Comparison of ENCODE assay signal across 14 cellular contexts in the genomic region with DNA sequence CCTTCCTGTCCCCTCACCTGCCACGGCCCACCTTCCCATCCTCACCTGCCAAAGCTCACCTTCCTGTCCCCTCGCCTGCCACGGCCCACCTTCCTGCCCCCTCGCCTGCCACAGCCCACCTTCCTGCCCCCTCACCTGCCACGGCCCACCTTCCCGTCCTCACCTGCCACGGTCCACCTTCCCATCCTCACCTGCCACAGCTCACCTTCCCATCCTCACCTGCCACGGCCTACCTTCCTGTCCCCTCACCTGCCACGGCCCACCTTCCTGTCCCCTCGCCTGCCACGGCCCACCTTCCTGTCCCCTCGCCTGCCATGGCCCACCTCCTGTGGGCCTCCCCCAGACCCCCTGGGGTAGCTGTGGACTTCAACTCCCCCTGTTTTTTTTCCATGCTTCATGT. TPM values are rescaled to one million over a fixed set of nuclear protein-coding genes. Genes with fewer than 3 reads are reported as not detected.
DNase-seq lines count a peak whose midpoint lies in the region; ATAC-seq, FAIRE-seq and TF ChIP-seq lines count a peak whose summit lies in the region.
"Had no signal": no experiment of that assay in that cellular context is flagged by ENCODE, and none has a peak within 500 bp of the region (broad histone marks: within the 10 kb centered on the region; RNA-seq: fewer than 3 reads in every experiment).

No MANE protein-coding gene starts in this region.

- WGBS in H1 (ENCODE audit: extremely low coverage in 1 of 2, insufficient coverage in 1 of 2, insufficient read length in 1 of 2, insufficient replicate concordance in 2 of 2, low coverage in 1 of 2, low lambda C conversion rate in 2 of 2, missing lambda C conversion rate in 1 of 2), 2 experiments: 53% methylated on average over 11 of the region's 12 CpGs; no CpG with 5 or more reads in 1 of the 2 experiments

- H2AFZ ChIP-seq in H1 (ENCODE audit: low read length): no peak overlapping the region

- H2AK5ac ChIP-seq in H1 (ENCODE audit: low read depth, low read length): no peak overlapping the region

- CTCF ChIA-PET in activated CD4-positive, alpha-beta memory T cell treated with anti-CD3 and anti-CD28 coated beads for 36 hours (lab: Charles Lee): interaction anchor here (0.6 to 19.4 kb wide), 2 partner anchors 118 to 390 kb away, joined by 4 to 354 read pairs; no protein-coding TSS in a partner anchor
- CTCF ChIA-PET in H1 (lab: Charles Lee; ENCODE audit: partially characterized antibody): interaction anchor here (0.6 to 1.4 kb wide), 5 partner anchors 30 to 411 kb away, joined by 3 to 5 read pairs (median 4); no protein-coding TSS in a partner anchor

- no peak for FAIRE-seq in H1 (lab: Jason Lieb, UNC)
- FAIRE-seq: HepG2 had no signal

- peak overlapping the region; percentile 62 to 89 for H3K27ac Mint-ChIP-seq in activated naive CD4-positive, alpha-beta T cell treated with anti-CD3 and anti-CD28 coated beads, Interleukin-2, amount 50 U/mL, for 72 hours
- peak overlapping the region; percentile 31 for H3K27ac Mint-ChIP-seq in activated CD4-positive, alpha-beta memory T cell treated with anti-CD3 and anti-CD28 coated beads for 36 hours
- peak overlapping the region; percentile 89 for H3K27ac Mint-ChIP-seq in stimulated activated naive B cell treated with anti-CD40 and anti-IgM and Interleukin-4, amounts not matched to agents 10 μg/mL and 1 μg/mL and 100 μg/mL, for 72 hours
- no peak overlapping the region for H3K27ac Mint-ChIP-seq in mesothelial cell of epicardium

- H3K4me3 Mint-ChIP-seq in activated CD4-positive, alpha-beta memory T cell treated with anti-CD3 and anti-CD28 coated beads for 36 hours: no peak overlapping the region
- H3K4me3 Mint-ChIP-seq in stimulated activated naive B cell treated with anti-CD40 and anti-IgM and Interleukin-4, amounts not matched to agents 10 μg/mL and 1 μg/mL and 100 μg/mL, for 72 hours: no peak overlapping the region
- H3K4me3 Mint-ChIP-seq in mesothelial cell of epicardium: no peak overlapping the region

- H3K4me3 ChIP-seq in H1 (ENCODE audit: extremely low read depth in 1 of 4, insufficient read depth in 2 of 4, low read depth in 3 of 4, low read length in 4 of 4) (no peak overlapping the region), foreskin fibroblast (ENCODE audit: low read depth in 1 of 2, low read length in 2 of 2) (no peak overlapping the region)

- no peak for ATAC-seq in activated naive CD4-positive, alpha-beta T cell treated with anti-CD3 and anti-CD28 coated beads, Interleukin-2, amount 50 U/mL, for 72 hours
- ATAC-seq in stimulated activated naive B cell treated with anti-CD40 and anti-IgM and Interleukin-4, amounts not matched to agents 10 μg/mL and 1 μg/mL and 100 μg/mL, for 72 hours (replicated peaks): no peak
- ATAC-seq: HepG2 had no signal

- H4K91ac ChIP-seq in H1 (replicated peaks; ENCODE audit: insufficient read length, low read length): no peak overlapping the region

- H3K23ac ChIP-seq in H1 (ENCODE audit: insufficient read length): no peak overlapping the region

- H3K9me3 Mint-ChIP-seq in activated naive CD4-positive, alpha-beta T cell treated with anti-CD3 and anti-CD28 coated beads, Interleukin-2, amount 50 U/mL, for 72 hours: no peaks in the 10 kb centered on the region
- no peaks in the 10 kb centered on the region for H3K9me3 Mint-ChIP-seq in activated CD4-positive, alpha-beta memory T cell treated with anti-CD3 and anti-CD28 coated beads for 36 hours
- no peaks in the 10 kb centered on the region for H3K9me3 Mint-ChIP-seq in stimulated activated naive B cell treated with anti-CD40 and anti-IgM and Interleukin-4, amounts not matched to agents 10 μg/mL and 1 μg/mL and 100 μg/mL, for 72 hours
- H3K9me3 Mint-ChIP-seq in mesothelial cell of epicardium: no peaks in the 10 kb centered on the region

- no peaks in the 10 kb centered on the region for H4K20me1 ChIP-seq in H1 (replicated peaks in 1 of 2; ENCODE audit: control insufficient read depth in 1 of 2, insufficient read depth in 2 of 2, low read length in 2 of 2)

- H3K4me1 Mint-ChIP-seq in activated CD4-positive, alpha-beta memory T cell treated with anti-CD3 and anti-CD28 coated beads for 36 hours (ENCODE audit: low read depth): no peaks in the 10 kb centered on the region
- H3K4me1 Mint-ChIP-seq in stimulated activated naive B cell treated with anti-CD40 and anti-IgM and Interleukin-4, amounts not matched to agents 10 μg/mL and 1 μg/mL and 100 μg/mL, for 72 hours: peaks cover 0 to 2% of the 10 kb centered on the region in 2 donors
- no peaks in the 10 kb centered on the region for H3K4me1 Mint-ChIP-seq in mesothelial cell of epicardium

- no peak overlapping the region for H3K9ac ChIP-seq in H1 (replicated peaks in 1 of 4; ENCODE audit: extremely low read depth in 1 of 4, low read depth in 3 of 4, low read length in 3 of 4)

- H3K4me2 ChIP-seq in H1 (ENCODE audit: insufficient read depth in 1 of 2, low read depth in 2 of 2, low read length in 2 of 2): no peak overlapping the region

- H3K56ac ChIP-seq in H1 (replicated peaks; ENCODE audit: insufficient read length, low read depth, low read length): no peak overlapping the region

- no peak overlapping the region for H2BK20ac ChIP-seq in H1 (ENCODE audit: low read length)

- no peaks in the 10 kb centered on the region for H3K23me2 ChIP-seq in H1 (ENCODE audit: low read depth, low read length)

- H3K27me3 Mint-ChIP-seq in activated CD4-positive, alpha-beta memory T cell treated with anti-CD3 and anti-CD28 coated beads for 36 hours: no peaks in the 10 kb centered on the region
- no peaks in the 10 kb centered on the region for H3K27me3 Mint-ChIP-seq in stimulated activated naive B cell treated with anti-CD40 and anti-IgM and Interleukin-4, amounts not matched to agents 10 μg/mL and 1 μg/mL and 100 μg/mL, for 72 hours
- no peaks in the 10 kb centered on the region for H3K27me3 Mint-ChIP-seq in mesothelial cell of epicardium (ENCODE audit: low read depth)

- H3K9me3 ChIP-seq in H1 (ENCODE audit: insufficient read depth in 2 of 2, low read depth in 1 of 2, low read length in 1 of 2): no peaks in the 10 kb centered on the region

- no peaks in the 10 kb centered on the region for H3K27me3 ChIP-seq in H1 (replicated peaks in 1 of 4; ENCODE audit: control insufficient read depth in 3 of 4, extremely low read depth in 1 of 4, insufficient read depth in 3 of 4, low read length in 3 of 4)

- H3K79me2 ChIP-seq in H1 (ENCODE audit: control insufficient read depth in 1 of 2, insufficient read depth in 2 of 2, low read length in 2 of 2): no peaks in the 10 kb centered on the region

- no peaks in the 10 kb centered on the region for H3K4me1 ChIP-seq in H1 (replicated peaks in 1 of 4; ENCODE audit: control insufficient read depth in 3 of 4, insufficient read depth in 4 of 4, low read length in 3 of 4)

- peaks cover 20 to 58% (median 40%) of the 10 kb centered on the region in 4 experiments for H3K36me3 ChIP-seq in H1 (ENCODE audit: control insufficient read depth in 2 of 4, insufficient read depth in 4 of 4, low read length in 3 of 4)

- H3K18ac ChIP-seq in H1 (ENCODE audit: extremely low read depth, low read length): no peak overlapping the region

- TF ChIP-seq RAD21 in H1 (IDR thresholded peaks at IDR 0.05 in 1 of 2, conservative IDR thresholded peaks at IDR 0.05 in 1 of 2; ENCODE audit: low read depth in 2 of 2, low read length in 2 of 2): no peak

- TF ChIP-seq POLR2A in H1 (IDR thresholded peaks at IDR 0.05; ENCODE audit: control extremely low read depth in 1 of 2, low read depth in 2 of 2, low read length in 2 of 2): no peak

- H3K27ac ChIP-seq in H1 (ENCODE audit: low read depth, low read length): no peak overlapping the region

- intact Hi-C loops in activated CD4-positive, alpha-beta memory T cell treated with anti-CD3 and anti-CD28 coated beads for 36 hours (cut with micrococcal nuclease): no loop called here
- intact Hi-C loops in posterior vena cava (cut with DNase I): loop anchor here in 1 of 2 donors (2.0 kb wide), 1 partner anchor 104 kb away; no protein-coding TSS in a partner anchor

- H2BK120ac ChIP-seq in H1 (replicated peaks; ENCODE audit: low read depth, low read length): no peak overlapping the region

- no peak for TF ChIP-seq EP300 in H1 (IDR thresholded peaks at IDR 0.05; ENCODE audit: borderline replicate concordance in 1 of 2, low read depth in 2 of 2, low read length in 2 of 2)

- H4K8ac ChIP-seq in H1 (ENCODE audit: extremely low read depth, insufficient read depth, low read length): no peak overlapping the region; the same call in 1 of the 2 replicates

- no peak overlapping the region for H3K14ac ChIP-seq in H1 (ENCODE audit: insufficient read length)

- no peak overlapping the region for H3K4ac ChIP-seq in H1 (replicated peaks; ENCODE audit: insufficient read length, low read depth, low read length)

- no peak for DNase-seq in activated naive CD4-positive, alpha-beta T cell treated with anti-CD3 and anti-CD28 coated beads, Interleukin-2, amount 50 U/mL, for 72 hours (ENCODE audit: low spot score in 2 of 2)
- no peak for DNase-seq in activated naive CD4-positive, alpha-beta T cell treated with Interleukin-2 at 50 U/mL for 16 hours
- DNase-seq in activated CD4-positive, alpha-beta memory T cell treated with anti-CD3 and anti-CD28 coated beads for 36 hours: no peak
- DNase-seq in H1 (ENCODE audit: low read depth in 1 of 2, low spot score in 2 of 2): no peak
- no peak for DNase-seq in stimulated activated naive B cell treated with anti-CD40 and anti-IgM and Interleukin-4, amounts not matched to agents 10 μg/mL and 1 μg/mL and 100 μg/mL, for 72 hours
- DNase-seq in foreskin fibroblast: no peak
- DNase-seq in posterior vena cava (ENCODE audit: low spot score): no peak
- DNase-seq in mesothelial cell of epicardium (ENCODE audit: low spot score in 2 of 2, unreplicated experiment in 2 of 2): no peak
- DNase-seq: activated CD4-positive, CD25-positive, alpha-beta regulatory T cell; Calu3; hippocampal formation; SHP77 had no signal

- peaks cover 31 to 41% of the 10 kb centered on the region in 2 donors for H3K36me3 Mint-ChIP-seq in activated naive CD4-positive, alpha-beta T cell treated with anti-CD3 and anti-CD28 coated beads, Interleukin-2, amount 50 U/mL, for 72 hours
- H3K36me3 Mint-ChIP-seq in activated CD4-positive, alpha-beta memory T cell treated with anti-CD3 and anti-CD28 coated beads for 36 hours: peaks cover 72% of the 10 kb centered on the region
- H3K36me3 Mint-ChIP-seq in stimulated activated naive B cell treated with anti-CD40 and anti-IgM and Interleukin-4, amounts not matched to agents 10 μg/mL and 1 μg/mL and 100 μg/mL, for 72 hours: peaks cover 47 to 74% of the 10 kb centered on the region in 2 donors
- peaks cover 11% of the 10 kb centered on the region for H3K36me3 Mint-ChIP-seq in mesothelial cell of epicardium

- POLR2A ChIA-PET in activated CD4-positive, alpha-beta memory T cell treated with anti-CD3 and anti-CD28 coated beads for 36 hours (lab: Charles Lee): interaction anchor here (1.3 kb wide), 1 partner anchor 15 kb away, joined by 5 read pairs; no protein-coding TSS in a partner anchor
- POLR2A ChIA-PET in H1 (lab: Charles Lee; ENCODE audit: partially characterized antibody): interaction anchor here (0.7 kb wide), 1 partner anchor 667 kb away, joined by 3 read pairs; no protein-coding TSS in a partner anchor

- no peak overlapping the region for H2BK15ac ChIP-seq in H1 (ENCODE audit: low read length)

- TF ChIP-seq CTCF in H1 (IDR thresholded peaks at IDR 0.05; ENCODE audit: control extremely low read depth in 1 of 3, insufficient read depth in 1 of 3, low read depth in 1 of 3, low read length in 3 of 3) (no peak), foreskin fibroblast (IDR thresholded peaks at IDR 0.05; ENCODE audit: low read depth, low read length) (no peak), mesothelial cell of epicardium (IDR thresholded peaks at IDR 0.05; ENCODE audit: unreplicated experiment) (no peak)

- H2BK12ac ChIP-seq in H1 (ENCODE audit: low read depth, low read length): no peak overlapping the region

- H4K5ac ChIP-seq in H1 (ENCODE audit: insufficient read length, low read depth, low read length): no peak overlapping the region

- no peaks in the 10 kb centered on the region for H3K79me1 ChIP-seq in H1 (ENCODE audit: low read depth, low read length)

- 0 out of 2 replicates have a peak overlapping the region, but pooled peaks have one; percentile 24 for H2BK5ac ChIP-seq in H1 (ENCODE audit: low read depth, low read length)

RNA-seq across cellular contexts. Expression of gene GPR68, which starts 48.8 kb away (rescaled TPM):
- 10 to 100 TPM in 1 of 2 donors, 1 to 10 TPM in 1; 4.6 to 12.7 TPM for total RNA-seq in activated naive CD4-positive, alpha-beta T cell treated with anti-CD3 and anti-CD28 coated beads, Interleukin-2, amount 50 U/mL, for 72 hours
- total RNA-seq in activated CD4-positive, alpha-beta memory T cell treated with anti-CD3 and anti-CD28 coated beads for 36 hours: 1 to 10 TPM; 6.5 to 6.9 TPM
- total RNA-seq in H1 (2021; fragmentation: NEBNext Ultra II Directional; extraction: Animal tissue kit (Norgen Biotek cat#: 25700)): 0.22 and 0.33 TPM in 2 replicates
- polyA plus RNA-seq in H1 (2011; rRNA removed): 0.76 and 1.1 TPM in 2 replicates
- polyA plus RNA-seq in H1 (2011; cell fraction: cytosol; rRNA removed): 0.52 TPM
- polyA plus RNA-seq in H1 (2011; cell fraction: nucleus; rRNA removed): 0.90 TPM
- 0.46 to 0.61 TPM (median 0.56 TPM) in 3 of 4 replicates, not detected in the other for polyA plus RNA-seq in H1 (2012, experiment 1 of 2)
- polyA plus RNA-seq in H1 (2012, experiment 2 of 2): 0.17 TPM
- 0.20 TPM for polyA plus RNA-seq in H1 (2013, experiment 1 of 2)
- polyA plus RNA-seq in H1 (2013, experiment 2 of 2): 0.29 TPM
- polyA minus RNA-seq in H1 (2011; rRNA and poly(A)+ RNA removed): 0.44 TPM in 2 replicates
- not detected for polyA minus RNA-seq in H1 (2011; cell fraction: cytosol; rRNA and poly(A)+ RNA removed)
- not detected for polyA minus RNA-seq in H1 (2011; cell fraction: nucleus; rRNA and poly(A)+ RNA removed)
- total RNA-seq in posterior vena cava (1 to 10 TPM; 3.2 to 6.4 TPM), mesothelial cell of epicardium (0.79 to 1.2 TPM (median 1.1 TPM) in 3 replicates)
- total RNA-seq: Calu3, HepG2, NCI-H460 had no signal
- polyA plus RNA-seq: HepG2 had no signal
